1 cellular context compared by ENCODE assay signal in the genomic region with DNA sequence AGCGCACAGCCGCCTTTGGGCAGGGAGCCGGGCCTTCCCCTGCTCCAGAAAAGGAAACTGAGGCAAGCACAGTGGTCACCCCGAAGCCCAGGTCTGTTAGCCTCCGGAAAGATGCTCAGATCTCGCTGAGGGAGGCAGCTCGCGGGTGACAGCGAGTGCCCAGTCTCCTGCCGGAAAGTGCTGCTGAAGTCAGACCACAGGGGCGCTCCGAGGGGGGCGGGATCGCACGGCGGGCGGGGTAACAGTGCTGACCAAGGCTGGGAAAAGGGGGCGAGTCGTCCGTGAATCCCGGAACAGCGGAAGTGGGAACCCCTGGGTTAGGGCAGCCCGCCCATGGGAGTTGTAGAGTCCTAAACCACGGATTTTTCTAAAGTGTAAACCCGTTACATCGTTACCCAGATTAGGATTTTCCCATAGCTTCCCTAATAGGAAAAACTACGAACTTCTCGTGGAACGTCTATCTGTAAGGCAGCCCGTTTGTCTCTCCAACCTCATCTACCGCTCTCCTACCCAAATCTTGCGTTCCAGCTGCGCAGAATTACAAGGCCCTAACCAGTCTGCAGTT.
A peak's percentile ranks its signal among the peaks of the same experiment; 100 is the strongest.
TF ChIP-seq lines count a peak whose summit lies in the region.

No MANE protein-coding gene starts in this region.

TF ChIP-seq in K562, 482 proteins besides CTCF, POLR2A, EP300 and RAD21:
- no peak for TF ChIP-seq NFYB (IDR thresholded peaks at IDR 0.05; ENCODE audit: extremely low read depth, insufficient read length)
- TF ChIP-seq FOSL1 (tag; conservative IDR thresholded peaks at IDR 0.05): 0 out of 2 replicates have a peak, but pooled peaks have one; percentile 8
- TF ChIP-seq ZNF212 (CRISPR knock-in tag; IDR thresholded peaks at IDR 0.05): no peak
- TF ChIP-seq, protein P1, sequence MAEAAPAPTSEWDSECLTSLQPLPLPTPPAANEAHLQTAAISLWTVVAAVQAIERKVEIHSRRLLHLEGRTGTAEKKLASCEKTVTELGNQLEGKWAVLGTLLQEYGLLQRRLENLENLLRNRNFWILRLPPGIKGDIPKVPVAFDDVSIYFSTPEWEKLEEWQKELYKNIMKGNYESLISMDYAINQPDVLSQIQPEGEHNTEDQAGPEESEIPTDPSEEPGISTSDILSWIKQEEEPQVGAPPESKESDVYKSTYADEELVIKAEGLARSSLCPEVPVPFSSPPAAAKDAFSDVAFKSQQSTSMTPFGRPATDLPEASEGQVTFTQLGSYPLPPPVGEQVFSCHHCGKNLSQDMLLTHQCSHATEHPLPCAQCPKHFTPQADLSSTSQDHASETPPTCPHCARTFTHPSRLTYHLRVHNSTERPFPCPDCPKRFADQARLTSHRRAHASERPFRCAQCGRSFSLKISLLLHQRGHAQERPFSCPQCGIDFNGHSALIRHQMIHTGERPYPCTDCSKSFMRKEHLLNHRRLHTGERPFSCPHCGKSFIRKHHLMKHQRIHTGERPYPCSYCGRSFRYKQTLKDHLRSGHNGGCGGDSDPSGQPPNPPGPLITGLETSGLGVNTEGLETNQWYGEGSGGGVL (CRISPR knock-in tag; IDR thresholded peaks at IDR 0.05): no peak
- no peak for TF ChIP-seq ZNF695 (CRISPR knock-in tag; IDR thresholded peaks at IDR 0.05)
- 0 out of 2 replicates have a peak, but pooled peaks have one; percentile 2 for TF ChIP-seq CREM (IDR thresholded peaks at IDR 0.05; ENCODE audit: low read depth)
- TF ChIP-seq, protein P2, sequence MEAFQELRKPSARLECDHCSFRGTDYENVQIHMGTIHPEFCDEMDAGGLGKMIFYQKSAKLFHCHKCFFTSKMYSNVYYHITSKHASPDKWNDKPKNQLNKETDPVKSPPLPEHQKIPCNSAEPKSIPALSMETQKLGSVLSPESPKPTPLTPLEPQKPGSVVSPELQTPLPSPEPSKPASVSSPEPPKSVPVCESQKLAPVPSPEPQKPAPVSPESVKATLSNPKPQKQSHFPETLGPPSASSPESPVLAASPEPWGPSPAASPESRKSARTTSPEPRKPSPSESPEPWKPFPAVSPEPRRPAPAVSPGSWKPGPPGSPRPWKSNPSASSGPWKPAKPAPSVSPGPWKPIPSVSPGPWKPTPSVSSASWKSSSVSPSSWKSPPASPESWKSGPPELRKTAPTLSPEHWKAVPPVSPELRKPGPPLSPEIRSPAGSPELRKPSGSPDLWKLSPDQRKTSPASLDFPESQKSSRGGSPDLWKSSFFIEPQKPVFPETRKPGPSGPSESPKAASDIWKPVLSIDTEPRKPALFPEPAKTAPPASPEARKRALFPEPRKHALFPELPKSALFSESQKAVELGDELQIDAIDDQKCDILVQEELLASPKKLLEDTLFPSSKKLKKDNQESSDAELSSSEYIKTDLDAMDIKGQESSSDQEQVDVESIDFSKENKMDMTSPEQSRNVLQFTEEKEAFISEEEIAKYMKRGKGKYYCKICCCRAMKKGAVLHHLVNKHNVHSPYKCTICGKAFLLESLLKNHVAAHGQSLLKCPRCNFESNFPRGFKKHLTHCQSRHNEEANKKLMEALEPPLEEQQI (IDR thresholded peaks at IDR 0.05): no peak
- peak; percentile 3 for TF ChIP-seq HMGN3 (IDR thresholded peaks at IDR 0.05; ENCODE audit: borderline replicate concordance, extremely low read depth, insufficient read length, low read depth, low read length)
- TF ChIP-seq ZC3H11A (IDR thresholded peaks at IDR 0.05; ENCODE audit: low read depth, low read length): no peak
- TF ChIP-seq MAFG (tag; conservative IDR thresholded peaks at IDR 0.05): no peak
- TF ChIP-seq, protein P3, sequence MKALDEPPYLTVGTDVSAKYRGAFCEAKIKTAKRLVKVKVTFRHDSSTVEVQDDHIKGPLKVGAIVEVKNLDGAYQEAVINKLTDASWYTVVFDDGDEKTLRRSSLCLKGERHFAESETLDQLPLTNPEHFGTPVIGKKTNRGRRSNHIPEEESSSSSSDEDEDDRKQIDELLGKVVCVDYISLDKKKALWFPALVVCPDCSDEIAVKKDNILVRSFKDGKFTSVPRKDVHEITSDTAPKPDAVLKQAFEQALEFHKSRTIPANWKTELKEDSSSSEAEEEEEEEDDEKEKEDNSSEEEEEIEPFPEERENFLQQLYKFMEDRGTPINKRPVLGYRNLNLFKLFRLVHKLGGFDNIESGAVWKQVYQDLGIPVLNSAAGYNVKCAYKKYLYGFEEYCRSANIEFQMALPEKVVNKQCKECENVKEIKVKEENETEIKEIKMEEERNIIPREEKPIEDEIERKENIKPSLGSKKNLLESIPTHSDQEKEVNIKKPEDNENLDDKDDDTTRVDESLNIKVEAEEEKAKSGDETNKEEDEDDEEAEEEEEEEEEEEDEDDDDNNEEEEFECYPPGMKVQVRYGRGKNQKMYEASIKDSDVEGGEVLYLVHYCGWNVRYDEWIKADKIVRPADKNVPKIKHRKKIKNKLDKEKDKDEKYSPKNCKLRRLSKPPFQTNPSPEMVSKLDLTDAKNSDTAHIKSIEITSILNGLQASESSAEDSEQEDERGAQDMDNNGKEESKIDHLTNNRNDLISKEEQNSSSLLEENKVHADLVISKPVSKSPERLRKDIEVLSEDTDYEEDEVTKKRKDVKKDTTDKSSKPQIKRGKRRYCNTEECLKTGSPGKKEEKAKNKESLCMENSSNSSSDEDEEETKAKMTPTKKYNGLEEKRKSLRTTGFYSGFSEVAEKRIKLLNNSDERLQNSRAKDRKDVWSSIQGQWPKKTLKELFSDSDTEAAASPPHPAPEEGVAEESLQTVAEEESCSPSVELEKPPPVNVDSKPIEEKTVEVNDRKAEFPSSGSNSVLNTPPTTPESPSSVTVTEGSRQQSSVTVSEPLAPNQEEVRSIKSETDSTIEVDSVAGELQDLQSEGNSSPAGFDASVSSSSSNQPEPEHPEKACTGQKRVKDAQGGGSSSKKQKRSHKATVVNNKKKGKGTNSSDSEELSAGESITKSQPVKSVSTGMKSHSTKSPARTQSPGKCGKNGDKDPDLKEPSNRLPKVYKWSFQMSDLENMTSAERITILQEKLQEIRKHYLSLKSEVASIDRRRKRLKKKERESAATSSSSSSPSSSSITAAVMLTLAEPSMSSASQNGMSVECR (CRISPR knock-in tag; IDR thresholded peaks at IDR 0.05): peak; percentile 44; the same call in 1 of the 2 replicates
- TF ChIP-seq, protein P4, sequence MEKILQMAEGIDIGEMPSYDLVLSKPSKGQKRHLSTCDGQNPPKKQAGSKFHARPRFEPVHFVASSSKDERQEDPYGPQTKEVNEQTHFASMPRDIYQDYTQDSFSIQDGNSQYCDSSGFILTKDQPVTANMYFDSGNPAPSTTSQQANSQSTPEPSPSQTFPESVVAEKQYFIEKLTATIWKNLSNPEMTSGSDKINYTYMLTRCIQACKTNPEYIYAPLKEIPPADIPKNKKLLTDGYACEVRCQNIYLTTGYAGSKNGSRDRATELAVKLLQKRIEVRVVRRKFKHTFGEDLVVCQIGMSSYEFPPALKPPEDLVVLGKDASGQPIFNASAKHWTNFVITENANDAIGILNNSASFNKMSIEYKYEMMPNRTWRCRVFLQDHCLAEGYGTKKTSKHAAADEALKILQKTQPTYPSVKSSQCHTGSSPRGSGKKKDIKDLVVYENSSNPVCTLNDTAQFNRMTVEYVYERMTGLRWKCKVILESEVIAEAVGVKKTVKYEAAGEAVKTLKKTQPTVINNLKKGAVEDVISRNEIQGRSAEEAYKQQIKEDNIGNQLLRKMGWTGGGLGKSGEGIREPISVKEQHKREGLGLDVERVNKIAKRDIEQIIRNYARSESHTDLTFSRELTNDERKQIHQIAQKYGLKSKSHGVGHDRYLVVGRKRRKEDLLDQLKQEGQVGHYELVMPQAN (IDR thresholded peaks at IDR 0.05; ENCODE audit: borderline replicate concordance): 0 out of 2 replicates have a peak, but pooled peaks have one; percentile 28
- no peak for TF ChIP-seq SAFB2 (IDR thresholded peaks at IDR 0.05; ENCODE audit: borderline replicate concordance, low read depth, low read length, severe bottlenecking)
- peak; percentile 59 for TF ChIP-seq SAP30 (IDR thresholded peaks at IDR 0.05; ENCODE audit: borderline replicate concordance, insufficient read depth, low read depth, low read length, poor library complexity, severe bottlenecking)
- TF ChIP-seq NFE2L1 (tag; IDR thresholded peaks at IDR 0.05; ENCODE audit: borderline replicate concordance, low read depth): no peak
- TF ChIP-seq MEF2A (IDR thresholded peaks at IDR 0.05; ENCODE audit: control insufficient read depth, low read depth, low read length): no peak
- TF ChIP-seq, protein P5, sequence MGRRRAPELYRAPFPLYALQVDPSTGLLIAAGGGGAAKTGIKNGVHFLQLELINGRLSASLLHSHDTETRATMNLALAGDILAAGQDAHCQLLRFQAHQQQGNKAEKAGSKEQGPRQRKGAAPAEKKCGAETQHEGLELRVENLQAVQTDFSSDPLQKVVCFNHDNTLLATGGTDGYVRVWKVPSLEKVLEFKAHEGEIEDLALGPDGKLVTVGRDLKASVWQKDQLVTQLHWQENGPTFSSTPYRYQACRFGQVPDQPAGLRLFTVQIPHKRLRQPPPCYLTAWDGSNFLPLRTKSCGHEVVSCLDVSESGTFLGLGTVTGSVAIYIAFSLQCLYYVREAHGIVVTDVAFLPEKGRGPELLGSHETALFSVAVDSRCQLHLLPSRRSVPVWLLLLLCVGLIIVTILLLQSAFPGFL (CRISPR knock-in tag; IDR thresholded peaks at IDR 0.05): no peak
- TF ChIP-seq, protein P6, sequence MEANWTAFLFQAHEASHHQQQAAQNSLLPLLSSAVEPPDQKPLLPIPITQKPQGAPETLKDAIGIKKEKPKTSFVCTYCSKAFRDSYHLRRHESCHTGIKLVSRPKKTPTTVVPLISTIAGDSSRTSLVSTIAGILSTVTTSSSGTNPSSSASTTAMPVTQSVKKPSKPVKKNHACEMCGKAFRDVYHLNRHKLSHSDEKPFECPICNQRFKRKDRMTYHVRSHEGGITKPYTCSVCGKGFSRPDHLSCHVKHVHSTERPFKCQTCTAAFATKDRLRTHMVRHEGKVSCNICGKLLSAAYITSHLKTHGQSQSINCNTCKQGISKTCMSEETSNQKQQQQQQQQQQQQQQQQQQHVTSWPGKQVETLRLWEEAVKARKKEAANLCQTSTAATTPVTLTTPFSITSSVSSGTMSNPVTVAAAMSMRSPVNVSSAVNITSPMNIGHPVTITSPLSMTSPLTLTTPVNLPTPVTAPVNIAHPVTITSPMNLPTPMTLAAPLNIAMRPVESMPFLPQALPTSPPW (CRISPR knock-in tag; IDR thresholded peaks at IDR 0.05): 0 out of 2 replicates have a peak, but pooled peaks have one; percentile 42
